ENCODE assay signal across 2 cellular contexts in genomic region chr9:6609499-6610016, GRCh38.
TF ChIP-seq lines count a peak whose summit lies in the region.

No MANE protein-coding gene starts in this region.

TF ChIP-seq in GM23338, 12 proteins besides CTCF, POLR2A, EP300 and RAD21 (continued from another document):
- TF ChIP-seq ZNF114 (CRISPR knock-in tag; IDR thresholded peaks at IDR 0.05): no peak
- TF ChIP-seq ZNF462 (CRISPR knock-in tag; IDR thresholded peaks at IDR 0.05): no peak
- TF ChIP-seq JUNB (IDR thresholded peaks at IDR 0.05; ENCODE audit: unreplicated experiment): no peak
- TF ChIP-seq NANOG (IDR thresholded peaks at IDR 0.05; ENCODE audit: borderline replicate concordance): no peak
- TF ChIP-seq ZNF331 (CRISPR knock-in tag; IDR thresholded peaks at IDR 0.05; ENCODE audit: low read depth): no peak
- TF ChIP-seq STAT1 (IDR thresholded peaks at IDR 0.05; ENCODE audit: unreplicated experiment): no peak
- TF ChIP-seq, protein P1, sequence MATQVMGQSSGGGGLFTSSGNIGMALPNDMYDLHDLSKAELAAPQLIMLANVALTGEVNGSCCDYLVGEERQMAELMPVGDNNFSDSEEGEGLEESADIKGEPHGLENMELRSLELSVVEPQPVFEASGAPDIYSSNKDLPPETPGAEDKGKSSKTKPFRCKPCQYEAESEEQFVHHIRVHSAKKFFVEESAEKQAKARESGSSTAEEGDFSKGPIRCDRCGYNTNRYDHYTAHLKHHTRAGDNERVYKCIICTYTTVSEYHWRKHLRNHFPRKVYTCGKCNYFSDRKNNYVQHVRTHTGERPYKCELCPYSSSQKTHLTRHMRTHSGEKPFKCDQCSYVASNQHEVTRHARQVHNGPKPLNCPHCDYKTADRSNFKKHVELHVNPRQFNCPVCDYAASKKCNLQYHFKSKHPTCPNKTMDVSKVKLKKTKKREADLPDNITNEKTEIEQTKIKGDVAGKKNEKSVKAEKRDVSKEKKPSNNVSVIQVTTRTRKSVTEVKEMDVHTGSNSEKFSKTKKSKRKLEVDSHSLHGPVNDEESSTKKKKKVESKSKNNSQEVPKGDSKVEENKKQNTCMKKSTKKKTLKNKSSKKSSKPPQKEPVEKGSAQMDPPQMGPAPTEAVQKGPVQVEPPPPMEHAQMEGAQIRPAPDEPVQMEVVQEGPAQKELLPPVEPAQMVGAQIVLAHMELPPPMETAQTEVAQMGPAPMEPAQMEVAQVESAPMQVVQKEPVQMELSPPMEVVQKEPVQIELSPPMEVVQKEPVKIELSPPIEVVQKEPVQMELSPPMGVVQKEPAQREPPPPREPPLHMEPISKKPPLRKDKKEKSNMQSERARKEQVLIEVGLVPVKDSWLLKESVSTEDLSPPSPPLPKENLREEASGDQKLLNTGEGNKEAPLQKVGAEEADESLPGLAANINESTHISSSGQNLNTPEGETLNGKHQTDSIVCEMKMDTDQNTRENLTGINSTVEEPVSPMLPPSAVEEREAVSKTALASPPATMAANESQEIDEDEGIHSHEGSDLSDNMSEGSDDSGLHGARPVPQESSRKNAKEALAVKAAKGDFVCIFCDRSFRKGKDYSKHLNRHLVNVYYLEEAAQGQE (IDR thresholded peaks at IDR 0.05; ENCODE audit: unreplicated experiment): no peak

TF ChIP-seq in liver, 16 proteins besides CTCF, POLR2A, EP300 and RAD21 (continued from another document):
- TF ChIP-seq HNF4A (conservative IDR thresholded peaks at IDR 0.05): peak; percentile 54 to 68
